18 cellular contexts compared by ENCODE assay signal in the genomic region with DNA sequence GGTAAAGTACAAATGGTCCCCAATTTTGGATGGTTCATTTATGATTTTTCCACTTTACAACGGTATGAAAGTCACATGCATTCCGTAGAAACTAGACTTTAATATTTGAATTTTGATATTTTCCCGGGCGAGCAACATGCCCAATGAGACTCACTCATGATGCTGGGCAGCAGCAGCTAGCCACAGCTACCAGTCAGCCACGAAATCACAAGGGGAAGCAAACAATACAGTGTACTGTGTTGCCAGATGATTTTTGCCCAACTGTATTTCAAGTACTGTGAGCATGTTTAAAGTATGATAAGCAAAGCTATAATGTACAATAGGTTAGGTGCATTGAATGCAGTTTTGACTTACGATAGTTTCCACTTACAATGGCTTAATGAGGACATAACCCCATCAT.
"Had no signal": no experiment of that assay in that cellular context is flagged by ENCODE, and none has a peak within 500 bp of the region (broad histone marks: within the 10 kb centered on the region; RNA-seq: fewer than 3 reads in every experiment).

No MANE protein-coding gene starts in this region.

- H3K27me3 Mint-ChIP-seq: naive thymus-derived CD8-positive, alpha-beta T cell; stimulated activated naive B cell treated with anti-CD40 and anti-IgM and Interleukin-4, amounts not matched to agents 10 μg/mL and 1 μg/mL and 100 μg/mL, for 72 hours; stimulated activated naive CD8-positive, alpha-beta T cell treated with anti-CD3 and anti-CD28 coated beads, Interleukin-15, amount 100 ng/mL, for 72 hours had no signal

- DNase-seq: dermis blood vessel endothelial cell; endodermal cell; heart left ventricle; hippocampal formation; islet precursor cell; mammary epithelial cell; naive thymus-derived CD8-positive, alpha-beta T cell; posterior cingulate gyrus; spleen; stimulated activated CD4-positive, alpha-beta T cell treated with anti-CD3 and anti-CD28 coated beads, Interleukin-15, amount 100 ng/mL, for 24 hours; stimulated activated CD4-positive, alpha-beta T cell treated with anti-CD3 and anti-CD28 coated beads, Interleukin-1b, Interleukin-23, amount 100 ng/mL, for 48 hours; stimulated activated CD4-positive, alpha-beta T cell treated with anti-CD3 and anti-CD28 coated beads, Interleukin-4, amount 100 ng/mL, for 4 hours; stimulated activated naive B cell treated with anti-CD40 and anti-IgM and Interleukin-4, amounts not matched to agents 10 μg/mL and 1 μg/mL and 100 μg/mL, for 72 hours; stimulated activated naive CD8-positive, alpha-beta T cell treated with anti-CD3 and anti-CD28 coated beads, Interleukin-15, amount 100 ng/mL, for 72 hours; testis; upper lobe of right lung had no signal

- H3K9me3 ChIP-seq: heart left ventricle, spleen, testis, tibial nerve, upper lobe of right lung, vagina had no signal

- H3K9me3 Mint-ChIP-seq: endodermal cell; naive thymus-derived CD8-positive, alpha-beta T cell had no signal

- H3K4me1 ChIP-seq: heart left ventricle, spleen, testis, tibial nerve, upper lobe of right lung, vagina had no signal

- H3K4me3 ChIP-seq: heart left ventricle, spleen, testis, tibial nerve, upper lobe of right lung, vagina had no signal

- H3K27me3 ChIP-seq: heart left ventricle, spleen, testis, tibial nerve, upper lobe of right lung, vagina had no signal

- H3K4me3 Mint-ChIP-seq: endodermal cell; naive thymus-derived CD8-positive, alpha-beta T cell; stimulated activated naive B cell treated with anti-CD40 and anti-IgM and Interleukin-4, amounts not matched to agents 10 μg/mL and 1 μg/mL and 100 μg/mL, for 72 hours; stimulated activated naive CD8-positive, alpha-beta T cell treated with anti-CD3 and anti-CD28 coated beads, Interleukin-15, amount 100 ng/mL, for 72 hours had no signal

- H3K27ac ChIP-seq: heart left ventricle, spleen, testis, tibial nerve, upper lobe of right lung, vagina had no signal

- H3K36me3 ChIP-seq: tibial nerve, upper lobe of right lung, vagina had no signal

- H3K4me1 Mint-ChIP-seq: stimulated activated naive CD8-positive, alpha-beta T cell treated with anti-CD3 and anti-CD28 coated beads, Interleukin-15, amount 100 ng/mL, for 72 hours had no signal

- H3K27ac Mint-ChIP-seq: endodermal cell; naive thymus-derived CD8-positive, alpha-beta T cell; stimulated activated naive B cell treated with anti-CD40 and anti-IgM and Interleukin-4, amounts not matched to agents 10 μg/mL and 1 μg/mL and 100 μg/mL, for 72 hours; stimulated activated naive CD8-positive, alpha-beta T cell treated with anti-CD3 and anti-CD28 coated beads, Interleukin-15, amount 100 ng/mL, for 72 hours had no signal
